In the genomic region with DNA sequence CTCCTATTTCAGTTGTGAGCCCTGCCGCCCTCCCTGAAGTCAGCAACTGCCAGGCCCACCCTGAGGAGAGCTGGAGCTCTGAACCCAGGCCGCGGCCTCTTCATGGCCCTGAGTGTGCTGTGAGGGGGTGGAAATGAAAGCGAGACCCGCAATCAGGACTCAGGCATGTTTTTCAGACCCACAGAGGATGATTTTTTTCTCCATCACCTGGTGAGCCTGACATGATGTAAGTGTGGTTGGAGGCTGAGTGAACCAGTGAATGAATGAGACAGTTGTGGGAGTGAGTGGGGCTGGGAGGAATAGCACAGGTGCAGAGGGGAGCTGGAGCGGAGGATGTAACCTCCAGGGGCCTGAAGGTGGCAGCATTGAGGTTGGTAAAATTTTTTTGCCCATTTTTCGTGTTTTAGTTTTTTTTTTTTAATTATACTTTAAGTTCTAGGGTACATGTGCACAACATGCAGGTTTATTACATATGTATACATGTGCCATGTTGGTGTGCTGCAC, we compare ENCODE assay signal across 9 cellular contexts. TPM values are rescaled to one million over a fixed set of nuclear protein-coding genes. Genes with fewer than 3 reads are reported as not detected.
DNase-seq lines count a peak whose midpoint lies in the region; ATAC-seq, FAIRE-seq and TF ChIP-seq lines count a peak whose summit lies in the region.
"Had no signal": no experiment of that assay in that cellular context is flagged by ENCODE, and none has a peak within 500 bp of the region (broad histone marks: within the 10 kb centered on the region; RNA-seq: fewer than 3 reads in every experiment).

No MANE protein-coding gene starts in this region.

- H3K27ac Mint-ChIP-seq in CD8-positive, alpha-beta T cell: no peak overlapping the region

- no peaks in the 10 kb centered on the region for H3K9me3 Mint-ChIP-seq in CD8-positive, alpha-beta T cell

- TF ChIP-seq POLR2A in esophagus squamous epithelium (IDR thresholded peaks at IDR 0.05) (no peak), H54 (IDR thresholded peaks at IDR 0.05; ENCODE audit: low read depth, low read length) (no peak)

- H3K4me3 ChIP-seq in CD8-positive, alpha-beta T cell (ENCODE audit: low read depth, low read length): no peak overlapping the region
- H3K4me3 ChIP-seq in HEK293 (ENCODE audit: low read depth, low read length): no peak overlapping the region
- no peak overlapping the region for H3K4me3 ChIP-seq in esophagus squamous epithelium

- peaks cover 26% of the 10 kb centered on the region for H3K27me3 Mint-ChIP-seq in CD8-positive, alpha-beta T cell (ENCODE audit: low read depth)

- no peak overlapping the region for H3K27ac ChIP-seq in CD8-positive, alpha-beta T cell (ENCODE audit: low read depth, low read length)
- H3K27ac ChIP-seq in HEK293 (ENCODE audit: extremely low read depth, low read depth, low read length) (no peak overlapping the region), esophagus squamous epithelium (no peak overlapping the region)

- no peaks in the 10 kb centered on the region for H3K36me3 ChIP-seq in CD8-positive, alpha-beta T cell (ENCODE audit: insufficient read depth, low read length)
- H3K36me3 ChIP-seq in HEK293 (ENCODE audit: control insufficient read depth in 2 of 2, insufficient read depth in 1 of 2, low read length in 2 of 2) (no peaks in the 10 kb centered on the region), esophagus squamous epithelium (no peaks in the 10 kb centered on the region)

- no peak for FAIRE-seq in H54 (lab: Jason Lieb, UNC)

- peaks cover 17% of the 10 kb centered on the region for H3K4me1 Mint-ChIP-seq in CD8-positive, alpha-beta T cell (ENCODE audit: low read depth)

- H3K9me3 ChIP-seq in CD8-positive, alpha-beta T cell (ENCODE audit: low read length): no peaks in the 10 kb centered on the region
- H3K9me3 ChIP-seq in HEK293 (ENCODE audit: control insufficient read depth, insufficient read depth, low read depth, low read length) (no peaks in the 10 kb centered on the region), esophagus squamous epithelium (no peaks in the 10 kb centered on the region)

- peak; percentile 61 for TF ChIP-seq CTCF in CD8-positive, alpha-beta T cell (IDR thresholded peaks at IDR 0.05)
- TF ChIP-seq CTCF in HEK293 (tag by site-specific recombination; IDR thresholded peaks at IDR 0.05): peak; percentile 42
- peak in 4 of 6 experiments; percentile 18 to 37 (median 24) for TF ChIP-seq CTCF in esophagus squamous epithelium (IDR thresholded peaks at IDR 0.05)

- H3K4me3 Mint-ChIP-seq in CD8-positive, alpha-beta T cell: peak overlapping the region; percentile 29

- ATAC-seq in CD8-positive, alpha-beta T cell: peak; percentile 31

- POLR2A ChIA-PET in CD8-positive, alpha-beta T cell (lab: Charles Lee): no interaction called here
- POLR2A ChIA-PET in HEK293 (lab: Yijun Ruan, JAX): interaction anchor here (1.1 kb wide), 1 partner anchor 43 kb away, joined by 6 read pairs; the partner anchor contains the start of gene ULBP1

- intact Hi-C loops in CD8-positive, alpha-beta T cell (cut with DNase I, micrococcal nuclease): loop anchor here (5.0 to 10.0 kb wide), 3 partner anchors 145 to 442 kb away; partner anchors contain the start of genes GINM1 (in 2 of the 2), LATS1 (in 1 of the 2) and LRP11 (in 1 of the 2)
- intact Hi-C loops in esophagus squamous epithelium (cut with DNase I): no loop called here

- no peaks in the 10 kb centered on the region for H3K36me3 Mint-ChIP-seq in CD8-positive, alpha-beta T cell

- CTCF ChIA-PET in CD8-positive, alpha-beta T cell (lab: Charles Lee): interaction anchor here (0.6 to 3.5 kb wide), 6 partner anchors 10 to 1257 kb away, joined by 5 to 15 read pairs (median 8); no protein-coding TSS in a partner anchor
- CTCF ChIA-PET in HEK293 (lab: Yijun Ruan, JAX): interaction anchor here (0.6 to 2.5 kb wide), 21 partner anchors 10 to 644 kb away, joined by 3 to 18 read pairs (median 4); no protein-coding TSS in a partner anchor

- peak in 4 of 7 experiments; percentile 39 to 55 (median 52) for DNase-seq in CD8-positive, alpha-beta T cell
- DNase-seq in SW480 (ENCODE audit: low spot score): peak; percentile 44
- no peak for DNase-seq in esophagus squamous epithelium (lab: John Stamatoyannopoulos, UW)
- peak; percentile 74 for DNase-seq in stimulated activated CD8-positive, alpha-beta memory T cell treated with anti-CD3 and anti-CD28 coated beads, Interleukin-4, amount 100 ng/mL, for 48 hours
- no peak for DNase-seq in HK-2 (ENCODE audit: unreplicated experiment)
- DNase-seq in H54 (ENCODE audit: insufficient read length, low spot score): no peak
- DNase-seq in mucosa of gallbladder (ENCODE audit: low spot score): no peak

- WGBS in esophagus squamous epithelium, 2 donors: 61 to 68% methylated on average over 7 of the region's 7 CpGs

- no peaks in the 10 kb centered on the region for H3K27me3 ChIP-seq in CD8-positive, alpha-beta T cell (ENCODE audit: insufficient read depth, low read length)
- H3K27me3 ChIP-seq in esophagus squamous epithelium: peaks cover 0 to 97% (median 3%) of the 10 kb centered on the region in 4 donors

- peaks cover 15% of the 10 kb centered on the region for H3K4me1 ChIP-seq in CD8-positive, alpha-beta T cell (ENCODE audit: insufficient read depth, low read length)
- H3K4me1 ChIP-seq in HEK293 (ENCODE audit: control insufficient read depth, insufficient read depth, low read length) (peaks cover 3% of the 10 kb centered on the region; the same call in 1 of the 2 replicates), esophagus squamous epithelium (peaks cover 6 to 29% (median 12%) of the 10 kb centered on the region in 3 donors)

TF ChIP-seq in HEK293, 187 proteins besides CTCF, POLR2A, EP300 and RAD21 (continues in another document):
- TF ChIP-seq KLF17 (tag by site-specific recombination; IDR thresholded peaks at IDR 0.05): 0 out of 2 replicates have a peak, but pooled peaks have one; percentile 9
- no peak for TF ChIP-seq YY2 (tag by site-specific recombination; IDR thresholded peaks at IDR 0.05)
- 0 out of 2 replicates have a peak, but pooled peaks have one; percentile 38 for TF ChIP-seq ZBTB17 (tag by site-specific recombination; IDR thresholded peaks at IDR 0.05)
- no peak for TF ChIP-seq ZNF626 (tag by site-specific recombination; IDR thresholded peaks at IDR 0.05)
- no peak for TF ChIP-seq ZNF623 (tag by site-specific recombination; IDR thresholded peaks at IDR 0.05)
- TF ChIP-seq ZNF362 (tag by site-specific recombination; IDR thresholded peaks at IDR 0.05): peak; percentile 72; the same call in 1 of the 2 replicates
- no peak for TF ChIP-seq ZNF704 (tag by site-specific recombination; IDR thresholded peaks at IDR 0.05)
- peak; percentile 69 for TF ChIP-seq ZNF654 (tag by site-specific recombination; IDR thresholded peaks at IDR 0.05; ENCODE audit: low read depth)
- 0 out of 2 replicates have a peak, but pooled peaks have one; percentile 18 for TF ChIP-seq ZNF24 (tag by site-specific recombination; IDR thresholded peaks at IDR 0.05)
- TF ChIP-seq ZBTB8A (tag by site-specific recombination; IDR thresholded peaks at IDR 0.05): 0 out of 2 replicates have a peak, but pooled peaks have one; percentile 16
- no peak for TF ChIP-seq ZBTB1 (tag by site-specific recombination; IDR thresholded peaks at IDR 0.05)
- TF ChIP-seq ZNF341 (tag by site-specific recombination; IDR thresholded peaks at IDR 0.05; ENCODE audit: low read depth): peak; percentile 90
- no peak for TF ChIP-seq MYNN (tag by site-specific recombination; IDR thresholded peaks at IDR 0.05; ENCODE audit: borderline replicate concordance)
- peak; percentile 59 for TF ChIP-seq EGR2 (tag by site-specific recombination; IDR thresholded peaks at IDR 0.05; ENCODE audit: low read depth)
- no peak for TF ChIP-seq TRIM28 (IDR thresholded peaks at IDR 0.05; ENCODE audit: borderline replicate concordance, low read length)

RNA-seq across cellular contexts. Expression of gene RAET1L, which starts 18.3 kb away (rescaled TPM):
- not detected for total RNA-seq in CD8-positive, alpha-beta T cell
- total RNA-seq in esophagus squamous epithelium: 10 to 100 TPM; 14.5 to 99.5 (median 62.5) TPM
- total RNA-seq in mucosa of gallbladder: not detected
- total RNA-seq: glomerular endothelial cell had no signal

RNA-seq across cellular contexts. Expression of gene ULBP1, which starts 43.3 kb away (rescaled TPM):
- under 1 TPM; 0.28 to 0.41 TPM for total RNA-seq in CD8-positive, alpha-beta T cell
- under 1 TPM in 2 of 4 donors, not detected in 2; 0.26 to 0.27 TPM for total RNA-seq in esophagus squamous epithelium
- total RNA-seq in mucosa of gallbladder: 0.09 TPM

Comparison
In these comparisons a context has a peak if more than half of its experiments do, and no peak if none do; other contexts are left out.
1. DNase-seq: peak in CD8-positive, alpha-beta T cell (4 of 7), SW480 (single experiment) and stimulated activated CD8-positive, alpha-beta memory T cell treated with anti-CD3 and anti-CD28 coated beads, Interleukin-4, amount 100 ng/mL, for 48 hours (single experiment); none in esophagus squamous epithelium (single experiment), HK-2 (single experiment), H54 (single experiment) and mucosa of gallbladder (single experiment).
2. RNA of gene RAET1L, which starts 18.3 kb away (total RNA-seq): 14.5 to 99.5 TPM in esophagus squamous epithelium; not detected in CD8-positive, alpha-beta T cell and not detected in mucosa of gallbladder (single experiment); every median in the first group is over 10 times any median in the second.
3. Peak in every context shown above with its lines, with median percentiles within 50 percentile points of each other: CTCF ChIP-seq.